ENCODE assay signal across 8 cellular contexts in the genomic region with DNA sequence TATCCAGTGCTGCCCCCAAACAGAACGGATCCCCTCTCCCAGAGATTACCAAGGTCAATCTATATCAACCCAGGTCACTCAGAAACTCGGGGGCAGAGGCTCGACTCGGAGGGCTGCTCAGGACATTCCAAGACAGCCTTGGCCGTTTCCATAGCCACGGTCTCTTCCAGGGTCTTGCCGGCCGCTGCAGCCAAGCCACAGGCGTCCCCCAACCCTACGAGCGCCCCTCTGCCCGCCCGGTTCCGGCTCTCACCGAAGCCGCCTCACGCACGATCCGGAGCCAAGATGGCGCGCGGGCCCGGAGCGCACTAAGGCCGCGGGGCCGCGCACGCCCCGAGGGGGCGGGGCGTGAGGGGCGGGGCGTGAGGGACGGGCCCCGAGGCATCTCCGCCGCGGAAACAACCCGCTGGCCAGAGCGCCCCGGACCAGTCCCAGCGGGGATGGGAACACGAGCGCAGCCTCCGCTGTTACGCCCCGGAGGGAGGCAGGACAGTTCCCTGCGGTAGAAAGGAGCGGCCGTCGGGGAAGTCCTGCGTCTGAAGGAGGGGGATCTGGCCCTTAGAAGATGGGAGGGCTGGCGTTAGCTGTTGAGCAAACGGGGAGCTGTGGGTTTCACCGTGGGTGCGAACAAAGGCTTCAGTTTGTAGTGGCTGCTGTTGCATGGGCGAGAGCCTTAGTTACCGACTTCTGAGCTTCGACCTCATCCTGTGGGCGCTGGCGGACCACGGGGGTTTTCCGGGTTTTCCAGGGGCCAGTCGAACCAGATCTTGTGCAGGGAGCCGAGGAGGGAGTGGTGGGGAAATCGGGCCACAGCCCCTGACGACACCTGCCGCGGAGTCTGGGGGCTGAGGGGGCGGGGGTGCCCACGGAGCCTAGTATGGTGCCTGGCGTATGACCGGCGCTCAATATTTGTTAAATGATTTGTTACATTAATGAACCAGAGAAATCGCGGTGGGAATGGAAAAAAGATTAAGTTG. TPM values are rescaled to one million over a fixed set of nuclear protein-coding genes. Genes with fewer than 3 reads are reported as not detected.
A peak's percentile ranks its signal among the peaks of the same experiment; 100 is the strongest.
DNase-seq lines count a peak whose midpoint lies in the region; ATAC-seq and TF ChIP-seq lines count a peak whose summit lies in the region.

A gene with protein sequence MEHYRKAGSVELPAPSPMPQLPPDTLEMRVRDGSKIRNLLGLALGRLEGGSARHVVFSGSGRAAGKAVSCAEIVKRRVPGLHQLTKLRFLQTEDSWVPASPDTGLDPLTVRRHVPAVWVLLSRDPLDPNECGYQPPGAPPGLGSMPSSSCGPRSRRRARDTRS (minus strand): TSS at position 287 of the 977 bp plus-strand sequence. CDS start 801 bp downstream, outside the sequence.

- H4K20me1 ChIP-seq in neural cell (ENCODE audit: insufficient read depth), result no peaks in the 10 kb centered on the region

- peaks cover 20% of the 10 kb centered on the region for H3K4me1 Mint-ChIP-seq in stimulated activated naive CD8-positive, alpha-beta T cell treated with anti-CD3 and anti-CD28 coated beads, Interleukin-15, amount 100 ng/mL, for 72 hours

- no peak for TF ChIP-seq CTCF in neural cell (IDR thresholded peaks at IDR 0.05; ENCODE audit: poor library complexity, severe bottlenecking)

- H3K79me2 ChIP-seq in neural cell (replicated peaks; ENCODE audit: insufficient read depth, low read length), result no peaks in the 10 kb centered on the region

- H3K27ac Mint-ChIP-seq in stimulated activated naive CD8-positive, alpha-beta T cell treated with anti-CD3 and anti-CD28 coated beads, Interleukin-15, amount 100 ng/mL, for 72 hours, result peak within 1 kb of the TSS; percentile 97

- peak within 1 kb of the TSS; percentile 69 for H3K4me2 ChIP-seq in neural cell (ENCODE audit: low read length)

- H3K36me3 ChIP-seq in neural cell (ENCODE audit: insufficient read depth, low read length), result no peaks in the 10 kb centered on the region

- no peaks in the 10 kb centered on the region for H3K27me3 Mint-ChIP-seq in stimulated activated naive CD8-positive, alpha-beta T cell treated with anti-CD3 and anti-CD28 coated beads, Interleukin-15, amount 100 ng/mL, for 72 hours

- no peaks in the 10 kb centered on the region for H3K9me3 Mint-ChIP-seq in stimulated activated naive CD8-positive, alpha-beta T cell treated with anti-CD3 and anti-CD28 coated beads, Interleukin-15, amount 100 ng/mL, for 72 hours

- TF ChIP-seq RAD21 in neural cell (conservative IDR thresholded peaks at IDR 0.05), result no peak

- H3K9me3 ChIP-seq in neural cell (ENCODE audit: low read length), result no peaks in the 10 kb centered on the region

- ATAC-seq in GM21423 (IDR thresholded peaks at IDR 0.05; ENCODE audit: unreplicated experiment), result peak; percentile 75
- ATAC-seq in stimulated activated naive CD8-positive, alpha-beta T cell treated with anti-CD3 and anti-CD28 coated beads, Interleukin-15, amount 100 ng/mL, for 72 hours, result peak; percentile 93

- H3K9ac ChIP-seq in neural cell (ENCODE audit: low read length), result peak within 1 kb of the TSS; percentile 85

- DNase-seq in DMS153 (lab: John Stamatoyannopoulos, UW), result peak; percentile 65
- peak; percentile 80 for DNase-seq in HuH-7 (ENCODE audit: low spot score)
- peak; percentile 91 for DNase-seq in RPMI8226
- peak; percentile 95 for DNase-seq in activated effector memory CD4-positive, alpha-beta T cell treated with anti-CD3 and anti-CD28 coated beads, Interleukin-2, amount 50 U/mL, for 16 hours
- peak; percentile 56 for DNase-seq in fibroblast of the conjunctiva (ENCODE audit: low read depth)
- DNase-seq in stimulated activated naive CD8-positive, alpha-beta T cell treated with anti-CD3 and anti-CD28 coated beads, Interleukin-15, amount 100 ng/mL, for 72 hours, result peak; percentile 83 to 87

- H3K27ac ChIP-seq in neural cell (ENCODE audit: low read length), result peak within 1 kb of the TSS; percentile 71

- H3K4me3 ChIP-seq in neural cell (ENCODE audit: low read length), result peak within 1 kb of the TSS; percentile 86

- H2AFZ ChIP-seq in neural cell (ENCODE audit: low read depth, low read length), result peak within 1 kb of the TSS; percentile 88

- TF ChIP-seq EP300 in neural cell (conservative IDR thresholded peaks at IDR 0.05; ENCODE audit: poor library complexity, severe bottlenecking), result no peak

- H3K4me3 Mint-ChIP-seq in stimulated activated naive CD8-positive, alpha-beta T cell treated with anti-CD3 and anti-CD28 coated beads, Interleukin-15, amount 100 ng/mL, for 72 hours, result peak within 1 kb of the TSS; percentile 89 to 94

- H3K27me3 ChIP-seq in neural cell (ENCODE audit: insufficient read depth, low read depth, low read length), result no peaks in the 10 kb centered on the region

- H3F3A ChIP-seq in neural cell (ENCODE audit: insufficient read depth, low read length, poor library complexity, severe bottlenecking), result no peaks in the 10 kb centered on the region

- H3K9me2 ChIP-seq in neural cell (ENCODE audit: insufficient read depth, low read length), result no peaks in the 10 kb centered on the region

TF ChIP-seq in neural cell, 6 proteins besides CTCF, POLR2A, EP300 and RAD21:
- TF ChIP-seq TAF1 (IDR thresholded peaks at IDR 0.05; ENCODE audit: low read depth) (peak; percentile 73), SMC3 (conservative IDR thresholded peaks at IDR 0.05; ENCODE audit: poor library complexity) (no peak), MXI1 (conservative IDR thresholded peaks at IDR 0.05; ENCODE audit: poor library complexity, severe bottlenecking) (peak; percentile 62), EZH2 (IDR thresholded peaks at IDR 0.05; ENCODE audit: borderline replicate concordance, insufficient read depth, low read length, poor library complexity, severe bottlenecking) (no peak), POLR2AphosphoS5 (IDR thresholded peaks at IDR 0.05) (peak; percentile 92)
- TF ChIP-seq, protein P1, sequence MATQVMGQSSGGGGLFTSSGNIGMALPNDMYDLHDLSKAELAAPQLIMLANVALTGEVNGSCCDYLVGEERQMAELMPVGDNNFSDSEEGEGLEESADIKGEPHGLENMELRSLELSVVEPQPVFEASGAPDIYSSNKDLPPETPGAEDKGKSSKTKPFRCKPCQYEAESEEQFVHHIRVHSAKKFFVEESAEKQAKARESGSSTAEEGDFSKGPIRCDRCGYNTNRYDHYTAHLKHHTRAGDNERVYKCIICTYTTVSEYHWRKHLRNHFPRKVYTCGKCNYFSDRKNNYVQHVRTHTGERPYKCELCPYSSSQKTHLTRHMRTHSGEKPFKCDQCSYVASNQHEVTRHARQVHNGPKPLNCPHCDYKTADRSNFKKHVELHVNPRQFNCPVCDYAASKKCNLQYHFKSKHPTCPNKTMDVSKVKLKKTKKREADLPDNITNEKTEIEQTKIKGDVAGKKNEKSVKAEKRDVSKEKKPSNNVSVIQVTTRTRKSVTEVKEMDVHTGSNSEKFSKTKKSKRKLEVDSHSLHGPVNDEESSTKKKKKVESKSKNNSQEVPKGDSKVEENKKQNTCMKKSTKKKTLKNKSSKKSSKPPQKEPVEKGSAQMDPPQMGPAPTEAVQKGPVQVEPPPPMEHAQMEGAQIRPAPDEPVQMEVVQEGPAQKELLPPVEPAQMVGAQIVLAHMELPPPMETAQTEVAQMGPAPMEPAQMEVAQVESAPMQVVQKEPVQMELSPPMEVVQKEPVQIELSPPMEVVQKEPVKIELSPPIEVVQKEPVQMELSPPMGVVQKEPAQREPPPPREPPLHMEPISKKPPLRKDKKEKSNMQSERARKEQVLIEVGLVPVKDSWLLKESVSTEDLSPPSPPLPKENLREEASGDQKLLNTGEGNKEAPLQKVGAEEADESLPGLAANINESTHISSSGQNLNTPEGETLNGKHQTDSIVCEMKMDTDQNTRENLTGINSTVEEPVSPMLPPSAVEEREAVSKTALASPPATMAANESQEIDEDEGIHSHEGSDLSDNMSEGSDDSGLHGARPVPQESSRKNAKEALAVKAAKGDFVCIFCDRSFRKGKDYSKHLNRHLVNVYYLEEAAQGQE (IDR thresholded peaks at IDR 0.05; ENCODE audit: borderline replicate concordance), result peak; percentile 78

RNA-seq across cellular contexts. Expression of the gene that starts here (rescaled TPM):
- polyA plus RNA-seq in neural cell, result 27.5 and 31.4 TPM in 2 replicates
- polyA minus RNA-seq in neural cell, result 14.8 and 17.3 TPM in 2 replicates

Comparison
In these comparisons a context has a peak if more than half of its experiments do, and no peak if none do; other contexts are left out.
1. Peak in every context shown above with its lines: DNase-seq, ATAC-seq, H3K4me3 ChIP-seq and H3K27ac ChIP-seq.